Comparison of ENCODE assay signal across 27 cellular contexts in genomic region chr9:27626629-27627564, GRCh38. TPM values are rescaled to one million over a fixed set of nuclear protein-coding genes. Genes with fewer than 3 reads are reported as not detected.
DNase-seq lines count a peak whose midpoint lies in the region; ATAC-seq, FAIRE-seq and TF ChIP-seq lines count a peak whose summit lies in the region.
"Had no signal": no experiment of that assay in that cellular context is flagged by ENCODE, and none has a peak within 500 bp of the region (broad histone marks: within the 10 kb centered on the region; RNA-seq: fewer than 3 reads in every experiment).

No MANE protein-coding gene starts in this region.

- no peak overlapping the region for H2BK15ac ChIP-seq in neuronal stem cell (ENCODE audit: low read length)

- H3K36me3 ChIP-seq in bronchial epithelial cell (ENCODE audit: control insufficient read depth, insufficient read depth, low read length) (no peaks in the 10 kb centered on the region), keratinocyte (ENCODE audit: control insufficient read depth in 2 of 2, extremely low read depth in 1 of 2, insufficient read depth in 2 of 2, low read length in 2 of 2) (no peaks in the 10 kb centered on the region), neuronal stem cell (replicated peaks in 1 of 2; ENCODE audit: control insufficient read depth in 2 of 2, insufficient read depth in 2 of 2, low read length in 2 of 2) (no peaks in the 10 kb centered on the region), psoas muscle (ENCODE audit: insufficient read depth in 1 of 2, low read depth in 1 of 2) (no peaks in the 10 kb centered on the region)
- H3K36me3 ChIP-seq: BLaER1, ovary, Peyer's patch, thoracic aorta had no signal

- FAIRE-seq in H54 (lab: Jason Lieb, UNC) (peak; percentile 43), bronchial epithelial cell (lab: Jason Lieb, UNC) (no peak), keratinocyte (lab: Jason Lieb, UNC) (no peak)
- FAIRE-seq: GM12891 had no signal

- H3K27me3 ChIP-seq in bronchial epithelial cell (ENCODE audit: control insufficient read depth, insufficient read depth, low read length): no peaks in the 10 kb centered on the region
- no peaks in the 10 kb centered on the region for H3K27me3 ChIP-seq in keratinocyte (ENCODE audit: control insufficient read depth, extremely low read depth, insufficient read depth, low read length)
- no peaks in the 10 kb centered on the region for H3K27me3 ChIP-seq in neuronal stem cell (ENCODE audit: control insufficient read depth in 3 of 3, insufficient read depth in 3 of 3, low read depth in 1 of 3, low read length in 3 of 3)
- no peaks in the 10 kb centered on the region for H3K27me3 ChIP-seq in psoas muscle (ENCODE audit: insufficient read depth in 3 of 3, low read length in 2 of 3)
- H3K27me3 ChIP-seq: BLaER1, ovary, Peyer's patch had no signal

- H3K18ac ChIP-seq in neuronal stem cell (ENCODE audit: low read length): peak overlapping the region; percentile 15

- peaks cover 4% of the 10 kb centered on the region for H3K27me3 Mint-ChIP-seq in activated naive CD8-positive, alpha-beta T cell treated with anti-CD3 and anti-CD28 coated beads for 36 hours

- no peak overlapping the region for H3K4ac ChIP-seq in neuronal stem cell (ENCODE audit: low read length)

- no peaks in the 10 kb centered on the region for H3K4me1 Mint-ChIP-seq in activated naive CD8-positive, alpha-beta T cell treated with anti-CD3 and anti-CD28 coated beads for 36 hours
- H3K4me1 Mint-ChIP-seq: activated CD4-positive, alpha-beta T cell treated with anti-CD3 and anti-CD28 coated beads for 36 hours; activated naive CD8-positive, alpha-beta T cell treated with anti-CD3 and anti-CD28 coated beads, Interleukin-2, amount 50 U/mL, for 24 hours; endodermal cell had no signal

- H3K27ac Mint-ChIP-seq in activated naive CD8-positive, alpha-beta T cell treated with anti-CD3 and anti-CD28 coated beads for 36 hours: no peak overlapping the region
- H3K27ac Mint-ChIP-seq: activated CD4-positive, alpha-beta T cell treated with anti-CD3 and anti-CD28 coated beads for 36 hours; activated naive CD8-positive, alpha-beta T cell treated with anti-CD3 and anti-CD28 coated beads, Interleukin-2, amount 50 U/mL, for 24 hours; endodermal cell; memory B cell; naive thymus-derived CD4-positive, alpha-beta T cell; T-helper 17 cell had no signal

- H3K4me3 ChIP-seq in bronchial epithelial cell (ENCODE audit: low read depth, low read length) (peak overlapping the region; percentile 17), keratinocyte (ENCODE audit: control insufficient read depth in 2 of 3, extremely low read depth in 1 of 3, insufficient read depth in 2 of 3, low read depth in 1 of 3, low read length in 3 of 3) (peak overlapping the region in 1 of 3 experiments; percentile 43), neuronal stem cell (ENCODE audit: low read length in 2 of 2) (no peak overlapping the region), psoas muscle (no peak overlapping the region)
- H3K4me3 ChIP-seq: BLaER1, ovary, Peyer's patch, thoracic aorta had no signal

- no peak overlapping the region for H2BK12ac ChIP-seq in neuronal stem cell (ENCODE audit: low read length)

- dilution Hi-C loops in keratinocyte (cut with MboI; ENCODE audit: extremely low pct_ligation_motif_present, low sequenced_read_pairs): no loop called here

- H3K9me1 ChIP-seq in keratinocyte (ENCODE audit: control insufficient read depth, extremely low read depth, insufficient read depth, low read length): no peaks in the 10 kb centered on the region

- peaks cover 17% of the 10 kb centered on the region for H3K4me1 ChIP-seq in keratinocyte (ENCODE audit: control insufficient read depth, extremely low read depth, insufficient read depth, low read length)
- H3K4me1 ChIP-seq in neuronal stem cell (ENCODE audit: control insufficient read depth in 2 of 2, insufficient read depth in 1 of 2, low read depth in 1 of 2, low read length in 2 of 2): peaks cover 2 to 8% of the 10 kb centered on the region in 2 donors
- H3K4me1 ChIP-seq in psoas muscle: no peaks in the 10 kb centered on the region
- H3K4me1 ChIP-seq: Caco-2 had no signal

- ATAC-seq in HG02678 (IDR thresholded peaks at IDR 0.05; ENCODE audit: unreplicated experiment) (no peak), HG03354 (IDR thresholded peaks at IDR 0.05; ENCODE audit: poor library complexity, severe bottlenecking, unreplicated experiment) (no peak), psoas muscle (no peak)
- ATAC-seq: activated naive CD8-positive, alpha-beta T cell treated with anti-CD3 and anti-CD28 coated beads, Interleukin-2, amount 50 U/mL, for 24 hours; naive thymus-derived CD4-positive, alpha-beta T cell; T-helper 17 cell had no signal

- no peak overlapping the region for H3K23ac ChIP-seq in neuronal stem cell (ENCODE audit: low read depth, low read length, poor library complexity)

- no peaks in the 10 kb centered on the region for H3K79me2 ChIP-seq in keratinocyte (ENCODE audit: control insufficient read depth, insufficient read depth, low read length)

- TF ChIP-seq CTCF in bronchial epithelial cell (IDR thresholded peaks at IDR 0.05; ENCODE audit: insufficient read depth, low read length, severe bottlenecking) (no peak), keratinocyte (optimal IDR thresholded peaks at IDR 0.05 in 1 of 3, IDR thresholded peaks at IDR 0.05 in 1 of 3, conservative IDR thresholded peaks at IDR 0.05 in 1 of 3; ENCODE audit: extremely low read depth in 1 of 3, insufficient read depth in 2 of 3, low read length in 3 of 3) (no peak), psoas muscle (IDR thresholded peaks at IDR 0.05) (no peak)

- H3K36me3 Mint-ChIP-seq in activated naive CD8-positive, alpha-beta T cell treated with anti-CD3 and anti-CD28 coated beads for 36 hours: no peaks in the 10 kb centered on the region
- H3K36me3 Mint-ChIP-seq: brain; memory B cell; naive thymus-derived CD4-positive, alpha-beta T cell had no signal

- no peak overlapping the region for H2BK120ac ChIP-seq in neuronal stem cell (ENCODE audit: low read depth, low read length)

- H3K79me1 ChIP-seq in neuronal stem cell (ENCODE audit: low read depth, low read length): no peaks in the 10 kb centered on the region

- no peak overlapping the region for H3K4me3 Mint-ChIP-seq in activated naive CD8-positive, alpha-beta T cell treated with anti-CD3 and anti-CD28 coated beads for 36 hours
- H3K4me3 Mint-ChIP-seq: activated CD4-positive, alpha-beta T cell treated with anti-CD3 and anti-CD28 coated beads for 36 hours; activated naive CD8-positive, alpha-beta T cell treated with anti-CD3 and anti-CD28 coated beads, Interleukin-2, amount 50 U/mL, for 24 hours; brain; endodermal cell; memory B cell; naive thymus-derived CD4-positive, alpha-beta T cell; T-helper 17 cell had no signal

- TF ChIP-seq POLR2A in H54 (IDR thresholded peaks at IDR 0.05; ENCODE audit: low read depth, low read length): no peak

- DNase-seq in H54 (ENCODE audit: insufficient read length, low spot score) (no peak), bronchial epithelial cell (ENCODE audit: low read depth) (peak; percentile 73), keratinocyte (ENCODE audit: low read depth, low spot score) (no peak), neuronal stem cell (ENCODE audit: low spot score) (no peak), psoas muscle (no peak)
- DNase-seq in activated naive CD8-positive, alpha-beta T cell treated with anti-CD3 and anti-CD28 coated beads for 36 hours: no peak
- DNase-seq: activated CD4-positive, alpha-beta T cell treated with anti-CD3 and anti-CD28 coated beads for 36 hours; activated gamma-delta T cell; activated naive CD8-positive, alpha-beta T cell treated with anti-CD3 and anti-CD28 coated beads, Interleukin-2, amount 50 U/mL, for 24 hours; Caco-2; DND-41; endodermal cell; naive thymus-derived CD4-positive, alpha-beta T cell; NCI-H1105 treated with DMSO at 0.1 percent for 48 hours; NCI-H2081 treated with DMSO at 0.1 percent for 48 hours; ovary; Peyer's patch; stimulated activated naive CD4-positive, alpha-beta T cell treated with Interleukin-2 at 50 U/mL for 16 hours; T-helper 17 cell had no signal

- H2AFZ ChIP-seq in keratinocyte (ENCODE audit: control insufficient read depth, low read length): peak overlapping the region; percentile 40
- H2AFZ ChIP-seq in neuronal stem cell (ENCODE audit: low read length): peak overlapping the region; percentile 80

- intact Hi-C loops in psoas muscle (cut with DNase I): loop anchor here in 1 of 2 donors (10.0 kb wide), 1 partner anchor 48 kb away; no protein-coding TSS in a partner anchor

- no peak overlapping the region for H4K91ac ChIP-seq in neuronal stem cell (ENCODE audit: low read depth, low read length, poor library complexity)

- H3K27ac ChIP-seq in keratinocyte (ENCODE audit: control insufficient read depth, insufficient read depth, low read length) (peak overlapping the region; percentile 57), neuronal stem cell (replicated peaks; ENCODE audit: low read length) (no peak overlapping the region), psoas muscle (no peak overlapping the region)
- H3K27ac ChIP-seq: ovary, thoracic aorta had no signal

- no peak overlapping the region for H3K9ac ChIP-seq in keratinocyte (ENCODE audit: control insufficient read depth, extremely low read depth, insufficient read depth, low read length)
- no peak overlapping the region for H3K9ac ChIP-seq in neuronal stem cell (ENCODE audit: low read depth, low read length, poor library complexity)
- H3K9ac ChIP-seq: BLaER1 had no signal

- H2BK5ac ChIP-seq in neuronal stem cell (ENCODE audit: low read length): no peak overlapping the region

- no CpG with 5 or more reads among the region's 12 CpGs for WGBS in neuronal stem cell (ENCODE audit: extremely low coverage in 2 of 2, insufficient read length in 2 of 2, insufficient replicate concordance in 1 of 2), 2 donors
- 33 to 36% (median 35%) methylated on average over 12 of the region's 12 CpGs for WGBS in psoas muscle, 3 donors

- H3K14ac ChIP-seq in neuronal stem cell (ENCODE audit: low read length): no peak overlapping the region

- H3K9me3 ChIP-seq in keratinocyte (ENCODE audit: control insufficient read depth, low read depth, low read length): no peaks in the 10 kb centered on the region
- H3K9me3 ChIP-seq in neuronal stem cell (replicated peaks in 1 of 2; ENCODE audit: control insufficient read depth in 2 of 2, insufficient read depth in 1 of 2, low read depth in 1 of 2, low read length in 2 of 2): no peaks in the 10 kb centered on the region
- no peaks in the 10 kb centered on the region for H3K9me3 ChIP-seq in psoas muscle
- H3K9me3 ChIP-seq: BLaER1, Caco-2, ovary, Peyer's patch, thoracic aorta had no signal

- no peak overlapping the region for H2AK5ac ChIP-seq in neuronal stem cell (ENCODE audit: low read depth, low read length)

- no peaks in the 10 kb centered on the region for H3K9me3 Mint-ChIP-seq in activated naive CD8-positive, alpha-beta T cell treated with anti-CD3 and anti-CD28 coated beads for 36 hours
- H3K9me3 Mint-ChIP-seq: activated naive CD8-positive, alpha-beta T cell treated with anti-CD3 and anti-CD28 coated beads, Interleukin-2, amount 50 U/mL, for 24 hours; brain; endodermal cell; memory B cell; naive thymus-derived CD4-positive, alpha-beta T cell had no signal

- H4K20me1 ChIP-seq in keratinocyte (ENCODE audit: control insufficient read depth, extremely low read depth, insufficient read depth, low read length): no peaks in the 10 kb centered on the region
- H4K20me1 ChIP-seq: BLaER1 had no signal

- H3K4me2 ChIP-seq in keratinocyte (ENCODE audit: control insufficient read depth, extremely low read depth, insufficient read depth, low read depth, low read length): peak overlapping the region; percentile 64
- no peak overlapping the region for H3K4me2 ChIP-seq in neuronal stem cell (ENCODE audit: insufficient read depth, low read length, poor library complexity, severe bottlenecking)

- H4K8ac ChIP-seq in neuronal stem cell (ENCODE audit: low read depth, low read length): no peak overlapping the region

RNA-seq across cellular contexts. Expression of gene C9orf72, which starts 53.6 kb away (rescaled TPM):
- total RNA-seq in bronchial epithelial cell: 20.2 and 20.3 TPM in 2 replicates
- 2.5 to 7.7 TPM (median 5.4 TPM) in 3 replicates for polyA plus RNA-seq in keratinocyte
- polyA plus RNA-seq in keratinocyte (2011; ENCODE audit: low read depth): 5.6 TPM
- 1.8 and 4.3 TPM in 2 replicates for polyA plus RNA-seq in keratinocyte (2011; cell fraction: cytosol; rRNA removed)
- 6.8 and 8.2 TPM in 2 replicates for polyA plus RNA-seq in keratinocyte (2011; cell fraction: nucleus; rRNA removed)
- polyA plus RNA-seq in keratinocyte (2012; ENCODE audit: low replicate concordance): 2.9 and 10.4 TPM in 2 replicates
- 0.56 to 11.1 TPM (median 7.6 TPM) in 3 replicates for polyA minus RNA-seq in keratinocyte
- polyA minus RNA-seq in keratinocyte (2011; cell fraction: cytosol; rRNA and poly(A)+ RNA removed): 0.96 TPM
- polyA minus RNA-seq in keratinocyte (2011; cell fraction: nucleus; rRNA and poly(A)+ RNA removed): 5.5 and 10.9 TPM in 2 replicates
- polyA plus RNA-seq in neuronal stem cell (2013, experiment 1 of 2): 30.6 TPM
- polyA plus RNA-seq in neuronal stem cell (2013, experiment 2 of 2): 32.0 TPM
- total RNA-seq in activated naive CD8-positive, alpha-beta T cell treated with anti-CD3 and anti-CD28 coated beads for 36 hours: 1 to 10 TPM; 7.7 to 9.4 TPM
- 10 to 100 TPM; 12.9 to 26.8 (median 19.6) TPM for total RNA-seq in psoas muscle
- polyA plus RNA-seq in psoas muscle: 10 to 100 TPM; 10.5 to 21.3 (median 13.1) TPM
- total RNA-seq: SK-MEL-5 had no signal
